In genomic region chr20:62025832-62026563, GRCh38 we compare ENCODE assay signal across 8 cellular contexts. TPM values are rescaled to one million over a fixed set of nuclear protein-coding genes. Genes with fewer than 3 reads are reported as not detected.
DNase-seq lines count a peak whose midpoint lies in the region; ATAC-seq and TF ChIP-seq lines count a peak whose summit lies in the region.

No MANE protein-coding gene starts in this region.

- WGBS in spleen, 5 donors: 28 to 45% (median 37%) methylated on average over 22 of the region's 22 CpGs

- no peaks in the 10 kb centered on the region for H3K9me3 Mint-ChIP-seq in activated T-cell treated with anti-CD3 and anti-CD28 coated beads, Interleukin-2, amount 50 U/mL, for 4 hours

- no peaks in the 10 kb centered on the region for H3K27me3 ChIP-seq in spleen (replicated peaks in 1 of 7)

- no peaks in the 10 kb centered on the region for H3K36me3 ChIP-seq in spleen

- H3K9me3 ChIP-seq in spleen: no peaks in the 10 kb centered on the region

- H3K36me3 Mint-ChIP-seq in activated T-cell treated with anti-CD3 and anti-CD28 coated beads, Interleukin-2, amount 50 U/mL, for 4 hours (ENCODE audit: insufficient read depth): no peaks in the 10 kb centered on the region

- H3K27me3 Mint-ChIP-seq in activated T-cell treated with anti-CD3 and anti-CD28 coated beads, Interleukin-2, amount 50 U/mL, for 4 hours (ENCODE audit: low read depth): no peaks in the 10 kb centered on the region

- DNase-seq in GM20000 (ENCODE audit: low spot score) (peak; percentile 70), left ventricle myocardium superior (peak; percentile 42), spleen (no peak), T1000 (lab: John Stamatoyannopoulos, UW) (no peak)
- DNase-seq in activated T-cell treated with anti-CD3 and anti-CD28 coated beads, Interleukin-2, amount 50 U/mL, for 4 hours: no peak
- no peak for DNase-seq in effector CD4-positive, alpha-beta T cell

- peak overlapping the region in 6 of 8 donors; percentile 27 to 63 (median 58) for H3K27ac ChIP-seq in spleen

- TF ChIP-seq CTCF in GM20000 (IDR thresholded peaks at IDR 0.05; ENCODE audit: extremely low read depth, missing control alignments) (peak; percentile 51), spleen (IDR thresholded peaks at IDR 0.05 in 8 of 11, conservative IDR thresholded peaks at IDR 0.05 in 3 of 11) (peak in 9 of 11 experiments; percentile 28 to 73 (median 63))

- TF ChIP-seq POLR2A in spleen (IDR thresholded peaks at IDR 0.05): no peak

- peaks cover 13 to 76% (median 42%) of the 10 kb centered on the region in 6 donors for H3K4me1 ChIP-seq in spleen

- intact Hi-C loops in left ventricle myocardium superior (cut with micrococcal nuclease) (no loop called here), spleen (cut with DNase I; ENCODE audit: low total_unique reads) (no loop called here)

- H3K4me3 ChIP-seq in spleen: no peak overlapping the region

- H3K4me3 Mint-ChIP-seq in activated T-cell treated with anti-CD3 and anti-CD28 coated beads, Interleukin-2, amount 50 U/mL, for 4 hours: no peak overlapping the region

- H3K4me1 Mint-ChIP-seq in activated T-cell treated with anti-CD3 and anti-CD28 coated beads, Interleukin-2, amount 50 U/mL, for 4 hours (ENCODE audit: low read depth): peaks cover 40% of the 10 kb centered on the region

- ATAC-seq in activated T-cell treated with anti-CD3 and anti-CD28 coated beads, Interleukin-2, amount 50 U/mL, for 4 hours: peak; percentile 61 to 69
- ATAC-seq in left ventricle myocardium superior: peak; percentile 73
- no peak for ATAC-seq in HG02870 (IDR thresholded peaks at IDR 0.05; ENCODE audit: unreplicated experiment)
- no peak for ATAC-seq in HG02759 (IDR thresholded peaks at IDR 0.05; ENCODE audit: unreplicated experiment)

RNA-seq across cellular contexts. Expression of gene TAF4, which starts 39.7 kb away (rescaled TPM):
- total RNA-seq in activated T-cell treated with anti-CD3 and anti-CD28 coated beads, Interleukin-2, amount 50 U/mL, for 4 hours: 10 to 100 TPM; 26.4 to 31.1 (median 27.0) TPM
- total RNA-seq in left ventricle myocardium superior (11.2 TPM), spleen (10 to 100 TPM; 15.5 to 28.3 (median 18.6) TPM)
- polyA plus RNA-seq in spleen: 1 to 10 TPM; 4.3 to 7.2 (median 4.4) TPM

Comparison
In these comparisons a context has a peak if more than half of its experiments do, and no peak if none do; other contexts are left out.
1. DNase-seq: peak in GM20000 (single experiment) and left ventricle myocardium superior (single experiment); none in activated T-cell treated with anti-CD3 and anti-CD28 coated beads, Interleukin-2, amount 50 U/mL, for 4 hours (single experiment), spleen (single experiment), T1000 (single experiment) and effector CD4-positive, alpha-beta T cell (single experiment).
2. ATAC-seq: peak in activated T-cell treated with anti-CD3 and anti-CD28 coated beads, Interleukin-2, amount 50 U/mL, for 4 hours (2 of 2) and left ventricle myocardium superior (single experiment); none in HG02870 (single experiment) and HG02759 (single experiment).